In the genomic region with DNA sequence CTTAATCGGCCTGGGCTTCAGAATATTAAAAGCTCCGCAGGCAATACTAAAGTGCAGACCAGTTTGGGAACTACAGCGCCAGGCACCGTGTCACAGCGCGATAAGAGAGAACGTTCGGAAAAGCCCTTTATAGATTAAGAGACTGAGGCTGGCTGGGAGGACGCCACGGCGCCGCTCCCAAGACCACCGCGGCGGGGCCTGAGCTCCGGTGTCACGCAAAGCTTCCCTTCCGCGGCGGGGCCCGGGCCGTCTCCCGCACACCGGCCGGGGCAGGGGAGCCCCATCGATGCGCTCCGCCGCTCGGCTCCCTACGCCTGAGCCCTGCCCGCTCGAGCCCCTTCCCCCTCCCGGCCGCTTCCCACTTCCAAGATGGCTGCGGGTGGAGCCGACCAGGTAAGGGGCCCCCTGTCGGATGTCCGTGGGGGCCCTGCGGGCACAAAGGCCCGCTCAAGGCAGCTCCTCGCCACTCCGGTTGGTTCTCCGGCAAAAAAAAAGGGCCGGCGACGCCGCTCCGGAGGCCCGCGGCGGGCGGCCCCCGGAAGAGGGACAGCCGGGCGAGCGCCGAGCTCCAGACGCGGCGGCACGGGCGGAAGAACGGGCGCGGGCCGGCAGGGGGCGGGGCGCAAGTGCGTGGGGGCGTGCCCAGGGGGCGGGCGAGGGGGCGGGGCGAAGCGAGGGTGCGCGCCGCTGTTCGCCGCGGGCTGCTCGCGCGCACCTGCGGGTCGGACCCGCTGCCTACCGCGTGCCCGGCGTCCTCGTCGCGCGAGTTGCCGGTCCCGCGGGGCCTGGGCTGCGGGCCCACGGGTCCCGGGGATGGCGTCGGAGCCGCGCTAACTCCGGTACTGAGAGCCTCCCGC, we compare ENCODE assay signal across 8 cellular contexts. TPM values are rescaled to one million over a fixed set of nuclear protein-coding genes. Genes with fewer than 3 reads are reported as not detected.
A peak's percentile ranks its signal among the peaks of the same experiment; 100 is the strongest.
DNase-seq lines count a peak whose midpoint lies in the region; ATAC-seq, FAIRE-seq and TF ChIP-seq lines count a peak whose summit lies in the region.

TBC1D14 (plus strand) TSS at position 714 of the 857 bp plus-strand sequence. CDS start 13,564 bp downstream, outside the sequence.

- H2AFZ ChIP-seq in PC-3 (ENCODE audit: low read length), result peak within 1 kb of the TSS; percentile 72

- H3K9me3 Mint-ChIP-seq in naive B cell, result no peaks in the 10 kb centered on the region
- H3K9me3 Mint-ChIP-seq in stimulated activated memory B cell treated with anti-CD40 and anti-IgM and Interleukin-4, amounts not matched to agents 10 μg/mL and 1 μg/mL and 100 μg/mL, for 72 hours, result no peaks in the 10 kb centered on the region

- H3K79me2 ChIP-seq in PC-3 (ENCODE audit: low read length), result peaks cover 18% of the 10 kb centered on the region

- H3K4me3 ChIP-seq in HUES48 (ENCODE audit: low read depth, low read length) (peak within 1 kb of the TSS; percentile 94), PC-3 (ENCODE audit: low read length) (peak within 1 kb of the TSS; percentile 78), esophagus squamous epithelium (peak within 1 kb of the TSS; percentile 74 to 93 (median 86))

- no peaks in the 10 kb centered on the region for H3K9me3 ChIP-seq in HUES48 (ENCODE audit: control insufficient read depth, insufficient read depth, low read length)
- H3K9me3 ChIP-seq in PC-3 (ENCODE audit: low read length), result no peaks in the 10 kb centered on the region
- no peaks in the 10 kb centered on the region for H3K9me3 ChIP-seq in esophagus squamous epithelium

- H3K4me1 ChIP-seq in HUES48 (ENCODE audit: control insufficient read depth, insufficient read depth, low read length), result peaks cover 21% of the 10 kb centered on the region
- peaks cover 8% of the 10 kb centered on the region for H3K4me1 ChIP-seq in PC-3 (ENCODE audit: insufficient read depth, low read length)
- peaks cover 16 to 59% (median 19%) of the 10 kb centered on the region in 3 donors for H3K4me1 ChIP-seq in esophagus squamous epithelium

- H3K27me3 Mint-ChIP-seq in naive B cell, result peaks cover 0 to 7% (median 0%) of the 10 kb centered on the region in 3 donors
- H3K27me3 Mint-ChIP-seq in stimulated activated memory B cell treated with anti-CD40 and anti-IgM and Interleukin-4, amounts not matched to agents 10 μg/mL and 1 μg/mL and 100 μg/mL, for 72 hours, result peaks cover 9% of the 10 kb centered on the region

- no peaks in the 10 kb centered on the region for H3F3A ChIP-seq in PC-3 (ENCODE audit: low read length, unreplicated experiment)

- peak in 2 of 4 donors; percentile 28 to 61 for TF ChIP-seq POLR2A in esophagus squamous epithelium (IDR thresholded peaks at IDR 0.05)

- no peak for TF ChIP-seq CTCF in D721Med (IDR thresholded peaks at IDR 0.05; ENCODE audit: insufficient read depth, missing control alignments)
- no peak for TF ChIP-seq CTCF in PC-3 (conservative IDR thresholded peaks at IDR 0.05; ENCODE audit: low read depth, low read length)
- peak in 4 of 6 experiments; percentile 18 to 53 (median 37) for TF ChIP-seq CTCF in esophagus squamous epithelium (IDR thresholded peaks at IDR 0.05)

- ATAC-seq in GM21390 (IDR thresholded peaks at IDR 0.05; ENCODE audit: unreplicated experiment), result peak; percentile 86
- ATAC-seq in PC-3, result peak; percentile 85
- ATAC-seq in naive B cell (ENCODE audit: low read depth in 2 of 2), result peak; percentile 82 to 83
- ATAC-seq in stimulated activated memory B cell treated with anti-CD40 and anti-IgM and Interleukin-4, amounts not matched to agents 10 μg/mL and 1 μg/mL and 100 μg/mL, for 72 hours, result peak; percentile 93

- BruUV-seq in PC-3 (replicated peaks; lab: Mats Ljungman, UMichigan), result no TSS peak

- no peaks in the 10 kb centered on the region for H3K36me3 ChIP-seq in HUES48 (ENCODE audit: control insufficient read depth, insufficient read depth, low read length)
- no peaks in the 10 kb centered on the region for H3K36me3 ChIP-seq in PC-3 (ENCODE audit: low read depth, low read length)
- no peaks in the 10 kb centered on the region for H3K36me3 ChIP-seq in esophagus squamous epithelium

- POLR2A ChIA-PET in PC-3 (lab: Charles Lee; ENCODE audit: unreplicated experiment), result interaction anchor here (0.6 kb wide), 2 partner anchors 77 to 157 kb away, joined by 3 to 5 read pairs; no protein-coding TSS in a partner anchor

- H4K20me1 ChIP-seq in PC-3 (ENCODE audit: low read length), result no peaks in the 10 kb centered on the region

- H3K4me1 Mint-ChIP-seq in naive B cell, result peaks cover 38 to 52% (median 39%) of the 10 kb centered on the region in 3 donors
- H3K4me1 Mint-ChIP-seq in stimulated activated memory B cell treated with anti-CD40 and anti-IgM and Interleukin-4, amounts not matched to agents 10 μg/mL and 1 μg/mL and 100 μg/mL, for 72 hours, result peaks cover 47% of the 10 kb centered on the region

- H3K36me3 Mint-ChIP-seq in naive B cell, result no peaks in the 10 kb centered on the region
- no peaks in the 10 kb centered on the region for H3K36me3 Mint-ChIP-seq in stimulated activated memory B cell treated with anti-CD40 and anti-IgM and Interleukin-4, amounts not matched to agents 10 μg/mL and 1 μg/mL and 100 μg/mL, for 72 hours

- WGBS in esophagus squamous epithelium, 2 donors, result 0% methylated on average over 7 of the region's 108 CpGs; no CpG with 5 or more reads in 1 of the 2 donors

- intact Hi-C loops in PC-3 (cut with micrococcal nuclease), result loop anchor here (5.0 kb wide), 2 partner anchors 78 to 163 kb away; no protein-coding TSS in a partner anchor
- intact Hi-C loops in esophagus squamous epithelium (cut with DNase I), result loop anchor here (5.0 to 10.0 kb wide), 2 partner anchors 135 to 158 kb away; partner anchors contain the start of genes GRPEL1 and TADA2B

- H3K9me2 ChIP-seq in PC-3 (replicated peaks; ENCODE audit: low read length), result no peaks in the 10 kb centered on the region

- FAIRE-seq in D721Med (lab: Jason Lieb, UNC), result no peak

- peak within 1 kb of the TSS; percentile 88 to 98 (median 94) for H3K27ac Mint-ChIP-seq in naive B cell
- peak within 1 kb of the TSS; percentile 98 for H3K27ac Mint-ChIP-seq in stimulated activated memory B cell treated with anti-CD40 and anti-IgM and Interleukin-4, amounts not matched to agents 10 μg/mL and 1 μg/mL and 100 μg/mL, for 72 hours

- H3K27me3 ChIP-seq in HUES48 (ENCODE audit: control insufficient read depth, insufficient read depth, low read length) (peaks cover 20% of the 10 kb centered on the region), PC-3 (ENCODE audit: low read length) (no peaks in the 10 kb centered on the region), esophagus squamous epithelium (peaks cover 0 to 10% (median 0%) of the 10 kb centered on the region in 4 donors)

- CTCF ChIA-PET in PC-3 (lab: Charles Lee), result no interaction called here

- H3K27ac ChIP-seq in HUES48 (ENCODE audit: low read depth, low read length), result peak within 1 kb of the TSS; percentile 99
- peak within 1 kb of the TSS; percentile 77 for H3K27ac ChIP-seq in PC-3 (ENCODE audit: low read length)
- peak within 1 kb of the TSS; percentile 97 to 99 (median 98) for H3K27ac ChIP-seq in esophagus squamous epithelium

- peak within 1 kb of the TSS; percentile 100 for H3K4me2 ChIP-seq in PC-3 (ENCODE audit: low read length)

- H3K9ac ChIP-seq in HUES48 (ENCODE audit: low read depth, low read length), result peak within 1 kb of the TSS; percentile 91
- H3K9ac ChIP-seq in PC-3 (ENCODE audit: low read length), result peak within 1 kb of the TSS; percentile 85

- H3K4me3 Mint-ChIP-seq in naive B cell, result peak within 1 kb of the TSS; percentile 91 to 95 (median 94)
- peak within 1 kb of the TSS; percentile 97 for H3K4me3 Mint-ChIP-seq in stimulated activated memory B cell treated with anti-CD40 and anti-IgM and Interleukin-4, amounts not matched to agents 10 μg/mL and 1 μg/mL and 100 μg/mL, for 72 hours

- DNase-seq in D721Med (ENCODE audit: insufficient read length, low spot score) (peak; percentile 89), PC-3 (peak; percentile 66), esophagus squamous epithelium (lab: John Stamatoyannopoulos, UW) (peak; percentile 39), naive B cell (peak; percentile 86)
- DNase-seq in activated T-cell treated with anti-CD3 and anti-CD28 coated beads, Interleukin-2, amount 50 U/mL, for 48 hours, result peak; percentile 91 to 92

RNA-seq across cellular contexts. Expression of gene TBC1D14, which starts in this region (rescaled TPM):
- total RNA-seq in PC-3 (2014; rRNA removed) (33.0 and 33.3 TPM in 2 replicates), esophagus squamous epithelium (10 to 100 TPM; 28.2 to 50.4 (median 42.1) TPM)
- 10 to 100 TPM; 27.3 to 42.4 (median 33.8) TPM for polyA plus RNA-seq in naive B cell (ENCODE audit: low read depth in 6 of 6)

Comparison
In these comparisons a context has a peak if more than half of its experiments do, and no peak if none do; other contexts are left out.
1. Peak in every context shown above with its lines: DNase-seq, ATAC-seq, H3K4me3 ChIP-seq and H3K27ac ChIP-seq.
2. DNase-seq: peak in every context shown above with its lines; median percentile 92 in activated T-cell treated with anti-CD3 and anti-CD28 coated beads, Interleukin-2, amount 50 U/mL, for 48 hours; 89 in D721Med; 86 in naive B cell; 66 in PC-3; 39 in esophagus squamous epithelium.
3. CTCF ChIP-seq: peak in esophagus squamous epithelium (4 of 6); none in D721Med (single experiment) and PC-3 (single experiment).